ENCODE assay signal across 1 cellular context in the genomic region with DNA sequence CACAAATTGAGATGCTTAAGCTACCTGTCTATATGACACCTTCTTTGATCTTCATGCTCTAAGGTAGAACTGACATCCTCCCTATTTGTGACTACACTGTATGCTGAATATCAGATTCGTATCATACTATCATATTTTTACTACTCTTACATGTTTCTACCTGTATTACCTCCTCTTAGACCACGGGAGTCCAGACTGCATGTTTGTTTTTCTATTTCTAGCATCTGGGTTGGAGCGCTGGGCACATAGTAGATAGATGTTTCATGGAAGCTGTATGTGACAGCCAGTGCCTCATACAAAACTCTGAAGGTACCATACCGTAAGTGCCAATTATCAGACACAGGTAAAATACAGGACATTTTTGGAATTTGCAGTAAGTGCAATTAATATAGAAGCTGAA.
TF ChIP-seq lines count a peak whose summit lies in the region.

No MANE protein-coding gene starts in this region.

TF ChIP-seq in IMR-90, 13 proteins besides CTCF, POLR2A, EP300 and RAD21:
- TF ChIP-seq NFE2L2 (IDR thresholded peaks at IDR 0.05; ENCODE audit: low read depth, low read length) = no peak
